In the genomic region with DNA sequence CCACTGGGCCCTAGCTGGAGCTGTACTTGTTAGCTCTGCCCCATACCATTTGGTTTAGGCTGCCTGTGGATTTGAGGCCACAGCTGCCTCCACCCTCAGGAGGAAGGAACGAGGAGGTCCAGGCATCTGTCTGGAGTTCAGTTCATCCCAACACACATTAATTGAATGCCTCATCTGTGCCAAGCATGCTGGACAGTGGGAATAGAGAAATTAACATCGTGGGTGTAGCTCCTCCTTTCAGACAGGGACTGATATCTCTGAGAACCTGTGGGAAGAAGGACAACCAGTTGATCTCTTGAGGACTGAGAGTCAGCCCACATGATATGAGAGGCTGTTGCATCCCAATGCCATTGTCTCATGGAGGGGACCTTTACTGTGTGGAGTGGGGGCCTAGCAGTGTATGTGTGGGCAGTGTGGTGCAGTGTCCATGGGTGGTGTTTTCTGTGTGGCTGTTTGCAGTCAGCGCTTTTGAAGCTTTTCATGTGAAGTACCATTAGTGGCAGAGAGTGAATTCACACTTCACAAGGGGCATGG, we compare ENCODE assay signal across 1 cellular context.
TF ChIP-seq lines count a peak whose summit lies in the region.

No MANE protein-coding gene starts in this region.

TF ChIP-seq in A549, 52 proteins besides CTCF, POLR2A, EP300 and RAD21 (continued from another document):
- TF ChIP-seq, protein P1, sequence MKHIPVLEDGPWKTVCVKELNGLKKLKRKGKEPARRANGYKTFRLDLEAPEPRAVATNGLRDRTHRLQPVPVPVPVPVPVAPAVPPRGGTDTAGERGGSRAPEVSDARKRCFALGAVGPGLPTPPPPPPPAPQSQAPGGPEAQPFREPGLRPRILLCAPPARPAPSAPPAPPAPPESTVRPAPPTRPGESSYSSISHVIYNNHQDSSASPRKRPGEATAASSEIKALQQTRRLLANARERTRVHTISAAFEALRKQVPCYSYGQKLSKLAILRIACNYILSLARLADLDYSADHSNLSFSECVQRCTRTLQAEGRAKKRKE (CRISPR knock-in tag; IDR thresholded peaks at IDR 0.05; ENCODE audit: low read depth) = no peak
- TF ChIP-seq RFX5 (IDR thresholded peaks at IDR 0.05) (no peak), HEYL (CRISPR knock-in tag; IDR thresholded peaks at IDR 0.05) (no peak), RARB (CRISPR knock-in tag; IDR thresholded peaks at IDR 0.05) (no peak), CHD4 (IDR thresholded peaks at IDR 0.05; ENCODE audit: borderline replicate concordance) (no peak)
